10 cellular contexts compared by ENCODE assay signal in genomic region chr22:27105142-27106025, GRCh38.
DNase-seq lines count a peak whose midpoint lies in the region; ATAC-seq and TF ChIP-seq lines count a peak whose summit lies in the region.
"Had no signal": no experiment of that assay in that cellular context is flagged by ENCODE, and none has a peak within 500 bp of the region (broad histone marks: within the 10 kb centered on the region; RNA-seq: fewer than 3 reads in every experiment).

No MANE protein-coding gene starts in this region.

- DNase-seq in AG09319 (ENCODE audit: extremely low read depth, low read depth) (peak; percentile 70), SJSA1 (ENCODE audit: low read depth in 1 of 2, low spot score in 2 of 2) (peak; percentile 42 to 56), fibroblast of the conjunctiva (ENCODE audit: low read depth) (peak; percentile 83), psoas muscle (peak; percentile 76 to 83)
- DNase-seq in stimulated activated CD4-positive, alpha-beta T cell treated with anti-CD3 and anti-CD28 coated beads, Interleukin-2, amount 100 ng/mL, for 48 hours: no peak
- no peak for DNase-seq in activated CD4-positive, alpha-beta T cell treated with anti-CD3 and anti-CD28 coated beads, Interleukin-2, amount 50 U/mL, for 48 hours
- DNase-seq: activated naive CD8-positive, alpha-beta T cell treated with anti-CD3 and anti-CD28 coated beads for 36 hours; CD8-positive, alpha-beta T cell had no signal

- H3K27ac ChIP-seq in SJSA1: no peak overlapping the region
- H3K27ac ChIP-seq in psoas muscle: no peak overlapping the region

- H3K27me3 Mint-ChIP-seq in stimulated activated memory B cell treated with anti-CD40 and anti-IgM and Interleukin-4, amounts not matched to agents 10 μg/mL and 1 μg/mL and 100 μg/mL, for 72 hours: peaks cover 17% of the 10 kb centered on the region

- ATAC-seq in psoas muscle: peak in 3 of 4 donors; percentile 72 to 79 (median 78)
- ATAC-seq in stimulated activated memory B cell treated with anti-CD40 and anti-IgM and Interleukin-4, amounts not matched to agents 10 μg/mL and 1 μg/mL and 100 μg/mL, for 72 hours: no peak
- no peak for ATAC-seq in HG02938 (IDR thresholded peaks at IDR 0.05; ENCODE audit: unreplicated experiment)
- ATAC-seq: CD8-positive, alpha-beta T cell had no signal

- H3K4me1 ChIP-seq in SJSA1 (replicated peaks) (peaks cover 59% of the 10 kb centered on the region), psoas muscle (no peaks in the 10 kb centered on the region)

- intact Hi-C loops in psoas muscle (cut with DNase I): no loop called here

- H3K9me3 Mint-ChIP-seq in stimulated activated memory B cell treated with anti-CD40 and anti-IgM and Interleukin-4, amounts not matched to agents 10 μg/mL and 1 μg/mL and 100 μg/mL, for 72 hours: peaks cover 10% of the 10 kb centered on the region

- H3K27me3 ChIP-seq in SJSA1 (replicated peaks) (no peaks in the 10 kb centered on the region), psoas muscle (ENCODE audit: insufficient read depth in 3 of 3, low read length in 2 of 3) (peaks cover 0 to 61% (median 8%) of the 10 kb centered on the region in 3 donors)

- TF ChIP-seq CTCF in AG09319 (IDR thresholded peaks at IDR 0.05; ENCODE audit: low read depth, low read length): no peak
- TF ChIP-seq CTCF in psoas muscle (IDR thresholded peaks at IDR 0.05): no peak

- no peaks in the 10 kb centered on the region for H3K4me1 Mint-ChIP-seq in stimulated activated memory B cell treated with anti-CD40 and anti-IgM and Interleukin-4, amounts not matched to agents 10 μg/mL and 1 μg/mL and 100 μg/mL, for 72 hours
- H3K4me1 Mint-ChIP-seq: activated naive CD8-positive, alpha-beta T cell treated with anti-CD3 and anti-CD28 coated beads for 36 hours had no signal

- H3K36me3 Mint-ChIP-seq in stimulated activated memory B cell treated with anti-CD40 and anti-IgM and Interleukin-4, amounts not matched to agents 10 μg/mL and 1 μg/mL and 100 μg/mL, for 72 hours: no peaks in the 10 kb centered on the region
- H3K36me3 Mint-ChIP-seq: activated naive CD8-positive, alpha-beta T cell treated with anti-CD3 and anti-CD28 coated beads for 36 hours; CD8-positive, alpha-beta T cell had no signal

- 48 to 62% (median 54%) methylated on average over 11 of the region's 11 CpGs for WGBS in psoas muscle, 3 donors

- H3K4me3 ChIP-seq in SJSA1 (no peak overlapping the region), psoas muscle (no peak overlapping the region)

- no peak overlapping the region for H3K4me3 Mint-ChIP-seq in stimulated activated memory B cell treated with anti-CD40 and anti-IgM and Interleukin-4, amounts not matched to agents 10 μg/mL and 1 μg/mL and 100 μg/mL, for 72 hours
- H3K4me3 Mint-ChIP-seq: activated naive CD8-positive, alpha-beta T cell treated with anti-CD3 and anti-CD28 coated beads for 36 hours; CD8-positive, alpha-beta T cell had no signal

- H3K9me3 ChIP-seq in SJSA1 (replicated peaks): no peaks in the 10 kb centered on the region
- no peaks in the 10 kb centered on the region for H3K9me3 ChIP-seq in psoas muscle

- H3K36me3 ChIP-seq in SJSA1 (no peaks in the 10 kb centered on the region), psoas muscle (ENCODE audit: insufficient read depth in 1 of 2, low read depth in 1 of 2) (no peaks in the 10 kb centered on the region)

- H3K27ac Mint-ChIP-seq in stimulated activated memory B cell treated with anti-CD40 and anti-IgM and Interleukin-4, amounts not matched to agents 10 μg/mL and 1 μg/mL and 100 μg/mL, for 72 hours: no peak overlapping the region
- H3K27ac Mint-ChIP-seq: activated naive CD8-positive, alpha-beta T cell treated with anti-CD3 and anti-CD28 coated beads for 36 hours; CD8-positive, alpha-beta T cell had no signal

Comparison
In these comparisons a context has a peak if more than half of its experiments do, and no peak if none do; other contexts are left out.
1. DNase-seq: peak in AG09319 (single experiment), SJSA1 (2 of 2), fibroblast of the conjunctiva (single experiment) and psoas muscle (2 of 2); none in stimulated activated CD4-positive, alpha-beta T cell treated with anti-CD3 and anti-CD28 coated beads, Interleukin-2, amount 100 ng/mL, for 48 hours (0 of 2) and activated CD4-positive, alpha-beta T cell treated with anti-CD3 and anti-CD28 coated beads, Interleukin-2, amount 50 U/mL, for 48 hours (0 of 2).
2. ATAC-seq: peak in psoas muscle (3 of 4); none in stimulated activated memory B cell treated with anti-CD40 and anti-IgM and Interleukin-4, amounts not matched to agents 10 μg/mL and 1 μg/mL and 100 μg/mL, for 72 hours (single experiment) and HG02938 (single experiment).